ENCODE assay signal across 9 cellular contexts in the genomic region with DNA sequence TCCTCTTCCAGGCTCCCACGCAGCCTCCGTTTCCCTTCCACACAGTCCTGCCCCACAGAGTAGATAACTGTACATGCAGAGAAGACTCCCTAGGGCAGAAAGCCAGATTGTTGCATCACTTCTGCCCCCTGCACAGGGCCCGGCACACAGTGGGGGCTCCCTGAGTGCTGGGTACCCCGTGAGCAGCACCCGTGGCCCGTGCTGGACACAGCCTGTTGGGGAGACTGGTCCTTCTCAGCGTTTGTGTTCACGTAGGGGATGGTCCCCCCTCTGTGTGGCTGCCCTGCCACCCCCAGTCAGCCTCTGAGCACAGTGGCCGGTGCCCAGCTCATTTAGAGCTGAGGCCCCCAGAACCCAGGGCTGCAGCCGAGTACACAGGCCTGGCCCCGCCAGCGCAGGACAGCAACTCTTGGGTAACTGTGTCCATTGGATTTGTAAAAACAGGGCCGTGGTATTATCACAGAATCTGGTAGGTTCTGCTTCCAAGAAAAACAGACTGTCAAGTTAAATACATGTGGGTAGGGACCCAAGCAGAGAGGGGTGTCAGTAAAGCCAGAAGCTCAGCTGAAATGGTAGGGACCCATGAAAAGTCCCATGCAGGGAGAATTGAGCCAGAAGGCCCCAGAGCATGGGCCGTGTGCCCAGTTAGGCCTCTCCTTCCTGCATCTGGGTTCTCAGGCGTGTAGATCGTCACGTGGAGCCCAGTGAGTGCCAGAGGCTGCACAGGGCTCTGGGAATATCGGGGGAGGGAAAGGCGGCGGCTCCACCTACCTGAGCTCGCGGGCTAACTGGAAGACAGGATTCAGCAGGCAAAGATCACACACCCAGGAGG.
DNase-seq lines count a peak whose midpoint lies in the region; ATAC-seq and TF ChIP-seq lines count a peak whose summit lies in the region.
"Had no signal": no experiment of that assay in that cellular context is flagged by ENCODE, and none has a peak within 500 bp of the region (broad histone marks: within the 10 kb centered on the region; RNA-seq: fewer than 3 reads in every experiment).

No MANE protein-coding gene starts in this region.

- peak overlapping the region in 1 of 2 donors; percentile 36 for H3K27ac ChIP-seq in testis

- no peak for TF ChIP-seq POLR2A in testis (IDR thresholded peaks at IDR 0.05)

- peaks cover 3% of the 10 kb centered on the region for H3K4me1 ChIP-seq in testis

- no peaks in the 10 kb centered on the region for H3K36me3 ChIP-seq in testis (ENCODE audit: low read depth, missing control alignments)

- TF ChIP-seq CTCF in testis (IDR thresholded peaks at IDR 0.05) = no peak

- no peak overlapping the region for H3K4me3 ChIP-seq in testis

- H3K9me3 ChIP-seq in testis = no peaks in the 10 kb centered on the region

- 67 to 68% methylated on average over 13 to 22 of the region's 22 CpGs for WGBS in testis, 2 donors

- intact Hi-C loops in testis (cut with DNase I; ENCODE audit: low total_unique reads) = no loop called here

- ATAC-seq in GM18861 (IDR thresholded peaks at IDR 0.05; ENCODE audit: unreplicated experiment) (no peak), HG03432 (IDR thresholded peaks at IDR 0.05; ENCODE audit: unreplicated experiment) (no peak)
- ATAC-seq: activated T-helper 17 cell treated with anti-CD3 and anti-CD28 coated beads, Interleukin-2, amount 50 U/mL, for 72 hours had no signal

- DNase-seq in NCI-H1694 treated with DMSO at 0.1 percent for 48 hours (lab: John Stamatoyannopoulos, UW) = peak; percentile 94
- DNase-seq in dermis microvascular lymphatic vessel endothelial cell (ENCODE audit: low read depth in 2 of 2) = peak; percentile 67 to 73
- DNase-seq in left kidney (ENCODE audit: low read depth, low spot score) = peak; percentile 89
- peak; percentile 88 for DNase-seq in testis
- DNase-seq in KBM-7 = no peak
- no peak for DNase-seq in SIG-M5 treated with dmso at 0.1 percent for 504 hours (lab: John Stamatoyannopoulos, UW; ENCODE audit: unreplicated experiment)

- in situ Hi-C loops in KBM-7 (cut with MboI; ENCODE audit: low pct_unique_long_range_greater_than_20kb, low sequenced_read_pairs) = no loop called here

- no peaks in the 10 kb centered on the region for H3K27me3 ChIP-seq in testis

Comparison
In these comparisons a context has a peak if more than half of its experiments do, and no peak if none do; other contexts are left out.
1. DNase-seq: peak in NCI-H1694 treated with DMSO at 0.1 percent for 48 hours (single experiment), dermis microvascular lymphatic vessel endothelial cell (2 of 2), left kidney (single experiment) and testis (single experiment); none in KBM-7 (single experiment) and SIG-M5 treated with dmso at 0.1 percent for 504 hours (single experiment).